In the genomic region with DNA sequence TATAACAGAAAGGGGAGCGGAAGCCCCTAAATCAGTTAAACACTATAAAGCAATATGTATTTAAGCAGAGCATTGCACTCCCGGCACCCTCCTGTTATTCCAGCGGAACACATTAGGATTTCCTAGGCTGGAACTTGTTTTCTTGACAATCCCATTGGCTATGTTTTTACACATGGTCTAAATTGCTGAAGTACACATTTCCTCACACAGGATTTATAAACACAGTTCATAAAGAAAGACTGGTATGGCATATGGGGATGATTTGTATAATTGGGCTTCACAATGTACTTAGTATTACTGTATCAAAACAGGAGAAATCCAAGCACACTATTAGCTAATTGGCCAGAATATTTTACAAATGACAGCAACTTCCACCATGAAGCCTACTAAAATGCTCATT, we compare ENCODE assay signal across 1 cellular context.
TF ChIP-seq lines count a peak whose summit lies in the region.

No MANE protein-coding gene starts in this region.

TF ChIP-seq in GM23338, 12 proteins besides CTCF, POLR2A, EP300 and RAD21 (continued from another document):
- TF ChIP-seq, protein P1, sequence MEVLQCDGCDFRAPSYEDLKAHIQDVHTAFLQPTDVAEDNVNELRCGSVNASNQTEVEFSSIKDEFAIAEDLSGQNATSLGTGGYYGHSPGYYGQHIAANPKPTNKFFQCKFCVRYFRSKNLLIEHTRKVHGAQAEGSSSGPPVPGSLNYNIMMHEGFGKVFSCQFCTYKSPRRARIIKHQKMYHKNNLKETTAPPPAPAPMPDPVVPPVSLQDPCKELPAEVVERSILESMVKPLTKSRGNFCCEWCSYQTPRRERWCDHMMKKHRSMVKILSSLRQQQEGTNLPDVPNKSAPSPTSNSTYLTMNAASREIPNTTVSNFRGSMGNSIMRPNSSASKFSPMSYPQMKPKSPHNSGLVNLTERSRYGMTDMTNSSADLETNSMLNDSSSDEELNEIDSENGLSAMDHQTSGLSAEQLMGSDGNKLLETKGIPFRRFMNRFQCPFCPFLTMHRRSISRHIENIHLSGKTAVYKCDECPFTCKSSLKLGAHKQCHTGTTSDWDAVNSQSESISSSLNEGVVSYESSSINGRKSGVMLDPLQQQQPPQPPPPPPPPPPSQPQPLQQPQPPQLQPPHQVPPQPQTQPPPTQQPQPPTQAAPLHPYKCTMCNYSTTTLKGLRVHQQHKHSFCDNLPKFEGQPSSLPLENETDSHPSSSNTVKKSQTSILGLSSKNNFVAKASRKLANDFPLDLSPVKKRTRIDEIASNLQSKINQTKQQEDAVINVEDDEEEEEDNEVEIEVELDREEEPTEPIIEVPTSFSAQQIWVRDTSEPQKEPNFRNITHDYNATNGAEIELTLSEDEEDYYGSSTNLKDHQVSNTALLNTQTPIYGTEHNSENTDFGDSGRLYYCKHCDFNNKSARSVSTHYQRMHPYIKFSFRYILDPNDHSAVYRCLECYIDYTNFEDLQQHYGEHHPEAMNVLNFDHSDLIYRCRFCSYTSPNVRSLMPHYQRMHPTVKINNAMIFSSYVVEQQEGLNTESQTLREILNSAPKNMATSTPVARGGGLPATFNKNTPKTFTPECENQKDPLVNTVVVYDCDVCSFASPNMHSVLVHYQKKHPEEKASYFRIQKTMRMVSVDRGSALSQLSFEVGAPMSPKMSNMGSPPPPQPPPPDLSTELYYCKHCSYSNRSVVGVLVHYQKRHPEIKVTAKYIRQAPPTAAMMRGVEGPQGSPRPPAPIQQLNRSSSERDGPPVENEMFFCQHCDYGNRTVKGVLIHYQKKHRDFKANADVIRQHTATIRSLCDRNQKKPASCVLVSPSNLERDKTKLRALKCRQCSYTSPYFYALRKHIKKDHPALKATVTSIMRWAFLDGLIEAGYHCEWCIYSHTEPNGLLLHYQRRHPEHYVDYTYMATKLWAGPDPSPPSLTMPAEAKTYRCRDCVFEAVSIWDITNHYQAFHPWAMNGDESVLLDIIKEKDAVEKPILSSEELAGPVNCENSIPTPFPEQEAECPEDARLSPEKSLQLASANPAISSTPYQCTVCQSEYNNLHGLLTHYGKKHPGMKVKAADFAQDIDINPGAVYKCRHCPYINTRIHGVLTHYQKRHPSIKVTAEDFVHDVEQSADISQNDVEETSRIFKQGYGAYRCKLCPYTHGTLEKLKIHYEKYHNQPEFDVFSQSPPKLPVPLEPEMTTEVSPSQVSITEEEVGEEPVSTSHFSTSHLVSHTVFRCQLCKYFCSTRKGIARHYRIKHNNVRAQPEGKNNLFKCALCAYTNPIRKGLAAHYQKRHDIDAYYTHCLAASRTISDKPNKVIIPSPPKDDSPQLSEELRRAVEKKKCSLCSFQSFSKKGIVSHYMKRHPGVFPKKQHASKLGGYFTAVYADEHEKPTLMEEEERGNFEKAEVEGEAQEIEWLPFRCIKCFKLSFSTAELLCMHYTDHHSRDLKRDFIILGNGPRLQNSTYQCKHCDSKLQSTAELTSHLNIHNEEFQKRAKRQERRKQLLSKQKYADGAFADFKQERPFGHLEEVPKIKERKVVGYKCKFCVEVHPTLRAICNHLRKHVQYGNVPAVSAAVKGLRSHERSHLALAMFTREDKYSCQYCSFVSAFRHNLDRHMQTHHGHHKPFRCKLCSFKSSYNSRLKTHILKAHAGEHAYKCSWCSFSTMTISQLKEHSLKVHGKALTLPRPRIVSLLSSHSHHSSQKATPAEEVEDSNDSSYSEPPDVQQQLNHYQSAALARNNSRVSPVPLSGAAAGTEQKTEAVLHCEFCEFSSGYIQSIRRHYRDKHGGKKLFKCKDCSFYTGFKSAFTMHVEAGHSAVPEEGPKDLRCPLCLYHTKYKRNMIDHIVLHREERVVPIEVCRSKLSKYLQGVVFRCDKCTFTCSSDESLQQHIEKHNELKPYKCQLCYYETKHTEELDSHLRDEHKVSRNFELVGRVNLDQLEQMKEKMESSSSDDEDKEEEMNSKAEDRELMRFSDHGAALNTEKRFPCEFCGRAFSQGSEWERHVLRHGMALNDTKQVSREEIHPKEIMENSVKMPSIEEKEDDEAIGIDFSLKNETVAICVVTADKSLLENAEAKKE (CRISPR knock-in tag; IDR thresholded peaks at IDR 0.05): no peak
- TF ChIP-seq STAT1 (IDR thresholded peaks at IDR 0.05; ENCODE audit: unreplicated experiment): no peak
